In genomic region chr6:12249516-12250394, GRCh38 we compare ENCODE assay signal across 19 cellular contexts. TPM values are rescaled to one million over a fixed set of nuclear protein-coding genes. Genes with fewer than 3 reads are reported as not detected.
A peak's percentile ranks its signal among the peaks of the same experiment; 100 is the strongest.
DNase-seq lines count a peak whose midpoint lies in the region; TF ChIP-seq lines count a peak whose summit lies in the region.
"Had no signal": no experiment of that assay in that cellular context is flagged by ENCODE, and none has a peak within 500 bp of the region (broad histone marks: within the 10 kb centered on the region; RNA-seq: fewer than 3 reads in every experiment).

No MANE protein-coding gene starts in this region.

- no peak overlapping the region for H3K9ac ChIP-seq in GM23248
- H3K9ac ChIP-seq: BLaER1 treated with 17β-estradiol and CSF1 and Interleukin-3, amounts not matched to agents 10 nM and 100 nM had no signal

- no peak overlapping the region for H3K27ac Mint-ChIP-seq in Caco-2 (ENCODE audit: unreplicated experiment)

- H3K4me1 ChIP-seq in Caco-2: peaks cover 13% of the 10 kb centered on the region
- peaks cover 22% of the 10 kb centered on the region for H3K4me1 ChIP-seq in PC-9 (replicated peaks; ENCODE audit: insufficient read depth)
- H3K4me1 ChIP-seq in GM23248 (ENCODE audit: insufficient read depth): no peaks in the 10 kb centered on the region

- 0 out of 2 replicates have a peak, but pooled peaks cover 5% of the 10 kb centered on the region for H3F3A ChIP-seq in PC-9 (ENCODE audit: insufficient read depth, low read depth)
- no peaks in the 10 kb centered on the region for H3F3A ChIP-seq in GM23248 (ENCODE audit: insufficient read depth)

- no peaks in the 10 kb centered on the region for H3K27me3 ChIP-seq in Caco-2 (replicated peaks; ENCODE audit: control insufficient read depth, insufficient read depth, low read length)
- H3K27me3 ChIP-seq in PC-9 (ENCODE audit: insufficient read depth, low read depth): no peaks in the 10 kb centered on the region
- H3K27me3 ChIP-seq in GM23248 (replicated peaks; ENCODE audit: insufficient read depth): no peaks in the 10 kb centered on the region
- H3K27me3 ChIP-seq: BLaER1 treated with 17β-estradiol and CSF1 and Interleukin-3, amounts not matched to agents 10 nM and 100 nM had no signal

- no peak overlapping the region for H2AFZ ChIP-seq in PC-9
- no peak overlapping the region for H2AFZ ChIP-seq in GM23248

- BruUV-seq in Caco-2 (replicated peaks; lab: Mats Ljungman, UMichigan): no TSS peak
- no TSS peak for BruUV-seq in PC-9 (replicated peaks; lab: Mats Ljungman, UMichigan)

- H3K27ac ChIP-seq in PC-9 (peak overlapping the region; percentile 28), GM23248 (no peak overlapping the region)
- H3K27ac ChIP-seq: BLaER1 treated with 17β-estradiol and CSF1 and Interleukin-3, amounts not matched to agents 10 nM and 100 nM; HL-60 had no signal

- H3K9me3 ChIP-seq in Caco-2: no peaks in the 10 kb centered on the region
- H3K9me3 ChIP-seq in PC-9 (ENCODE audit: insufficient read depth, low read depth): no peaks in the 10 kb centered on the region
- no peaks in the 10 kb centered on the region for H3K9me3 ChIP-seq in GM23248 (ENCODE audit: low read depth)
- H3K9me3 ChIP-seq: BLaER1 treated with 17β-estradiol and CSF1 and Interleukin-3, amounts not matched to agents 10 nM and 100 nM had no signal

- no peak overlapping the region for H3K4me3 ChIP-seq in Caco-2 (ENCODE audit: low read depth, low read length)
- no peak overlapping the region for H3K4me3 ChIP-seq in PC-9
- no peak overlapping the region for H3K4me3 ChIP-seq in GM23248
- H3K4me3 ChIP-seq: BLaER1 treated with 17β-estradiol and CSF1 and Interleukin-3, amounts not matched to agents 10 nM and 100 nM had no signal

- no peaks in the 10 kb centered on the region for H3K9me3 Mint-ChIP-seq in Caco-2 (ENCODE audit: unreplicated experiment)

- H3K36me3 ChIP-seq in Caco-2 (ENCODE audit: control insufficient read depth, insufficient read depth, low read length) (no peaks in the 10 kb centered on the region), PC-9 (ENCODE audit: low read depth) (no peaks in the 10 kb centered on the region), GM23248 (ENCODE audit: low read depth) (no peaks in the 10 kb centered on the region)
- H3K36me3 ChIP-seq: BLaER1 treated with 17β-estradiol and CSF1 and Interleukin-3, amounts not matched to agents 10 nM and 100 nM had no signal

- H3K4me1 Mint-ChIP-seq in Caco-2 (ENCODE audit: low read depth, unreplicated experiment): no peaks in the 10 kb centered on the region

- H3K36me3 Mint-ChIP-seq in Caco-2 (ENCODE audit: insufficient read depth, unreplicated experiment): no peaks in the 10 kb centered on the region

- H3K79me2 ChIP-seq in PC-9 (ENCODE audit: low read depth) (no peaks in the 10 kb centered on the region), GM23248 (ENCODE audit: insufficient read depth) (no peaks in the 10 kb centered on the region)

- H4K20me1 ChIP-seq in PC-9 (ENCODE audit: insufficient read depth) (no peaks in the 10 kb centered on the region), GM23248 (ENCODE audit: insufficient read depth) (no peaks in the 10 kb centered on the region)
- H4K20me1 ChIP-seq: BLaER1 treated with 17β-estradiol and CSF1 and Interleukin-3, amounts not matched to agents 10 nM and 100 nM had no signal

- in situ Hi-C loops in GM23248 (cut with MboI) (loop anchor here (25.0 kb wide), 1 partner anchor 587 kb away; no protein-coding TSS in a partner anchor), ACHN (cut with HindIII; ENCODE audit: low pct_ligation_motif_present, low pct_unique_long_range_greater_than_20kb, low sequenced_read_pairs) (no loop called here)

- DNase-seq in Caco-2 (peak; percentile 48 to 66), HuH-7 (ENCODE audit: low spot score) (peak; percentile 17), PC-9 (peak in 1 of 2 experiments; percentile 78), iris pigment epithelial cell (ENCODE audit: low read depth) (peak; percentile 31), NCI-H2227 (lab: John Stamatoyannopoulos, UW; ENCODE audit: unreplicated experiment) (no peak), GM23248 (no peak), ACHN (no peak)
- DNase-seq in stimulated activated CD4-positive, alpha-beta T cell treated with anti-CD3 and anti-CD28 coated beads, Interleukin-12 subunit alpha, Interleukin-12 subunit beta, amount 100 ng/mL, for 4 hours: no peak
- DNase-seq: DMS 273 treated with DMSO at 0.1 percent for 48 hours, KBM-7, NCI-H1092, NCI-H146, NCI-H2081 treated with DMSO at 0.1 percent for 48 hours, NCI-H345, RPMI8226, SIG-M5 had no signal

- no peaks in the 10 kb centered on the region for H3K27me3 Mint-ChIP-seq in Caco-2 (ENCODE audit: insufficient read depth, unreplicated experiment)

- whole genome bisulfite sequencing in GM23248 (ENCODE audit: low coverage in 1 of 2, low lambda C conversion rate in 2 of 2, missing lambda C conversion rate in 2 of 2), 2 experiments: 79 to 84% methylated on average over 4 of the region's 4 CpGs

- no peak overlapping the region for H3K4me3 Mint-ChIP-seq in Caco-2 (ENCODE audit: unreplicated experiment)

- CTCF ChIA-PET in Caco-2 (lab: Charles Lee): interaction anchor here (0.7 to 1.1 kb wide), 2 partner anchors 16 to 40 kb away, joined by 4 to 9 read pairs; partner anchors contain the start of gene EDN1
- CTCF ChIA-PET in PC-9 (lab: Charles Lee): no interaction called here

- TF ChIP-seq CTCF in Caco-2 (IDR thresholded peaks at IDR 0.05; ENCODE audit: insufficient read depth in 1 of 2, low read depth in 1 of 2, low read length in 1 of 2, severe bottlenecking in 1 of 2, unreplicated experiment in 1 of 2) (no peak), PC-9 (conservative IDR thresholded peaks at IDR 0.05) (no peak)

- 0 out of 2 replicates have a peak overlapping the region, but pooled peaks have one; percentile 3 for H3K4me2 ChIP-seq in PC-9
- no peak overlapping the region for H3K4me2 ChIP-seq in GM23248 (ENCODE audit: unreplicated experiment)
- H3K4me2 ChIP-seq: BLaER1 treated with 17β-estradiol and CSF1 and Interleukin-3, amounts not matched to agents 10 nM and 100 nM had no signal

- POLR2A ChIA-PET in Caco-2 (lab: Charles Lee): no interaction called here
- POLR2A ChIA-PET in PC-9 (lab: Charles Lee; ENCODE audit: unreplicated experiment): no interaction called here

- H3K9me2 ChIP-seq in PC-9 (ENCODE audit: insufficient read depth): no peaks in the 10 kb centered on the region
- no peaks in the 10 kb centered on the region for H3K9me2 ChIP-seq in GM23248 (ENCODE audit: insufficient read depth)

- intact Hi-C loops in Caco-2 (cut with micrococcal nuclease; ENCODE audit: unreplicated experiment) (loop anchor here (5.0 kb wide), 1 partner anchor 38 kb away; no protein-coding TSS in a partner anchor), PC-9 (cut with micrococcal nuclease; ENCODE audit: unreplicated experiment) (no loop called here)

RNA-seq across cellular contexts. Expression of gene EDN1, which starts 40.4 kb away (rescaled TPM):
- total RNA-seq in Caco-2 (2022) (13.5 and 14.0 TPM in 2 replicates), PC-9 (2021) (3.3 and 5.9 TPM in 2 replicates)
- total RNA-seq in GM23248 (2014; rRNA removed; shearing (Covaris generic)): 1.8 and 6.3 TPM in 2 replicates
- 4.1 and 5.2 TPM in 2 replicates for polyA plus RNA-seq in GM23248 (2016; fragmentation: Nextera tagmentation; extraction: Ambion mirVana)
- total RNA-seq: OCI-LY7 had no signal

Comparison
In these comparisons a context has a peak if more than half of its experiments do, and no peak if none do; other contexts are left out.
1. DNase-seq: peak in Caco-2 (2 of 2), HuH-7 (single experiment) and iris pigment epithelial cell (single experiment); none in stimulated activated CD4-positive, alpha-beta T cell treated with anti-CD3 and anti-CD28 coated beads, Interleukin-12 subunit alpha, Interleukin-12 subunit beta, amount 100 ng/mL, for 4 hours (single experiment), NCI-H2227 (single experiment), GM23248 (single experiment) and ACHN (single experiment).